ENCODE assay signal across 9 cellular contexts in genomic region chr1:160207118-160207650, GRCh38.
DNase-seq lines count a peak whose midpoint lies in the region; ATAC-seq and TF ChIP-seq lines count a peak whose summit lies in the region.
"Had no signal": no experiment of that assay in that cellular context is flagged by ENCODE, and none has a peak within 500 bp of the region (broad histone marks: within the 10 kb centered on the region; RNA-seq: fewer than 3 reads in every experiment).

No MANE protein-coding gene starts in this region.

- H3K4me3 Mint-ChIP-seq in stimulated activated naive CD8-positive, alpha-beta T cell treated with anti-CD3 and anti-CD28 coated beads, Interleukin-15, Interleukin-2, amounts not matched to agents 100 ng/mL and 50 ng/mL, for 24 hours = peak overlapping the region; percentile 85

- H3K9me3 Mint-ChIP-seq in stimulated activated naive CD8-positive, alpha-beta T cell treated with anti-CD3 and anti-CD28 coated beads, Interleukin-15, Interleukin-2, amounts not matched to agents 100 ng/mL and 50 ng/mL, for 24 hours = no peaks in the 10 kb centered on the region

- no peaks in the 10 kb centered on the region for H3K27me3 ChIP-seq in muscle layer of duodenum (ENCODE audit: low read depth, low read length)

- peak overlapping the region; percentile 75 for H3K27ac ChIP-seq in muscle layer of duodenum (ENCODE audit: low read length)

- H3K4me1 ChIP-seq in muscle layer of duodenum (ENCODE audit: control insufficient read depth in 1 of 2, insufficient read depth in 2 of 2, low read length in 2 of 2) = peaks cover 35 to 47% of the 10 kb centered on the region in 2 donors

- peaks cover 37% of the 10 kb centered on the region for H3K36me3 Mint-ChIP-seq in stimulated activated naive CD8-positive, alpha-beta T cell treated with anti-CD3 and anti-CD28 coated beads, Interleukin-15, Interleukin-2, amounts not matched to agents 100 ng/mL and 50 ng/mL, for 24 hours (ENCODE audit: low read depth)

- H3K9me3 ChIP-seq in muscle layer of duodenum (ENCODE audit: control insufficient read depth in 1 of 2, low read length in 2 of 2) = no peaks in the 10 kb centered on the region

- H3K4me3 ChIP-seq in astrocyte of the spinal cord (ENCODE audit: low read depth, low read length) (peak overlapping the region; percentile 96), muscle layer of duodenum (ENCODE audit: low read depth in 1 of 2, low read length in 2 of 2) (peak overlapping the region; percentile 51 to 75)

- H3K27ac Mint-ChIP-seq in stimulated activated naive CD8-positive, alpha-beta T cell treated with anti-CD3 and anti-CD28 coated beads, Interleukin-15, Interleukin-2, amounts not matched to agents 100 ng/mL and 50 ng/mL, for 24 hours = peak overlapping the region; percentile 82

- no peaks in the 10 kb centered on the region for H3K27me3 Mint-ChIP-seq in stimulated activated naive CD8-positive, alpha-beta T cell treated with anti-CD3 and anti-CD28 coated beads, Interleukin-15, Interleukin-2, amounts not matched to agents 100 ng/mL and 50 ng/mL, for 24 hours

- no peak for ATAC-seq in stimulated activated naive CD8-positive, alpha-beta T cell treated with anti-CD3 and anti-CD28 coated beads, Interleukin-15, Interleukin-2, amounts not matched to agents 100 U/mL and 50 U/mL, for 24 hours
- ATAC-seq in HG03342 (IDR thresholded peaks at IDR 0.05; ENCODE audit: unreplicated experiment) = no peak
- ATAC-seq in HG03108 (IDR thresholded peaks at IDR 0.05; ENCODE audit: unreplicated experiment) = no peak

- no peak for DNase-seq in stimulated activated naive CD8-positive, alpha-beta T cell treated with anti-CD3 and anti-CD28 coated beads, Interleukin-15, Interleukin-2, amounts not matched to agents 100 U/mL and 50 U/mL, for 24 hours
- DNase-seq in astrocyte of the spinal cord (ENCODE audit: low read depth, low spot score) (no peak), GM10266 (ENCODE audit: extremely low spot score) (no peak), NCI-H2081 (lab: John Stamatoyannopoulos, UW) (no peak)
- DNase-seq: DMS 273 treated with DMSO at 0.1 percent for 48 hours had no signal

- TF ChIP-seq CTCF in astrocyte of the spinal cord (IDR thresholded peaks at IDR 0.05; ENCODE audit: low read depth, low read length) (no peak), GM10266 (IDR thresholded peaks at IDR 0.05; ENCODE audit: control insufficient read depth, insufficient read depth, low read depth, missing control alignments) (no peak)

- H3K36me3 ChIP-seq in muscle layer of duodenum (ENCODE audit: control insufficient read depth in 1 of 2, insufficient read depth in 2 of 2, low read length in 2 of 2) = peaks cover 14 to 15% of the 10 kb centered on the region in 2 donors

- in situ Hi-C loops in astrocyte of the spinal cord (cut with HindIII; ENCODE audit: low sequenced_read_pairs) = no loop called here

- H3K4me1 Mint-ChIP-seq in stimulated activated naive CD8-positive, alpha-beta T cell treated with anti-CD3 and anti-CD28 coated beads, Interleukin-15, Interleukin-2, amounts not matched to agents 100 ng/mL and 50 ng/mL, for 24 hours (ENCODE audit: low read depth) = peaks cover 54% of the 10 kb centered on the region
